In the genomic region with DNA sequence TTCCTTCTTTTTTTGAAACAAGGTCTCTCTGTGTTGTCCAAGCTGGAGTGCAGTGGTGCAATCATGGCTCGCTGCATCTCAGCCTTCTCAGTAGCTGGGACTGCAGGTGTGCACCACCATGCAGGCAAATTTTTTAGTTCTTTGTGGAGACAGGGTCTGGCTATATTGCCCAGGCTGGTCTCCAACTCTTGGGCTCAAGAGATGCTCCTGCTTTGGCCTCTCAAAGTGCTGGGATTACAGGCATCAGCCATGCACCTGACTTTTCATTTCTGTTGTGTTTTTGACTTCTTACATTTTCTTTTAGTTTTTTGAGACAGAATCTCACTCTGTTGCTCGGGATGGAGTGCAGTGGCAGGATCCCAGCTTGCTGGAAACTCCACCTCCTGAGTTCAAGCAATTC, we compare ENCODE assay signal across 14 cellular contexts. TPM values are rescaled to one million over a fixed set of nuclear protein-coding genes. Genes with fewer than 3 reads are reported as not detected.
DNase-seq lines count a peak whose midpoint lies in the region; TF ChIP-seq lines count a peak whose summit lies in the region.
"Not testable (repeated sequence)": the region's sequence is repeated elsewhere in the genome, so short reads cannot be mapped to it uniquely, and the experiment has no call there.
"Had no signal": no experiment of that assay in that cellular context is flagged by ENCODE, and none has a peak within 500 bp of the region (broad histone marks: within the 10 kb centered on the region; RNA-seq: fewer than 3 reads in every experiment).

No MANE protein-coding gene starts in this region.

- not testable (repeated sequence) for H3K27ac ChIP-seq in adrenal gland, sigmoid colon, vagina

- H3K27me3 Mint-ChIP-seq in nephron progenitor cell (ENCODE audit: low read depth, poor library complexity); type B pancreatic cell: not testable (repeated sequence)

- H3K9me3 Mint-ChIP-seq in nephron progenitor cell, type B pancreatic cell: not testable (repeated sequence)

- peak overlapping the region; percentile 71 for H3K27ac Mint-ChIP-seq in nephron progenitor cell
- H3K27ac Mint-ChIP-seq in type B pancreatic cell, result not testable (repeated sequence)

- H3K4me1 Mint-ChIP-seq in nephron progenitor cell, result peaks cover 25% of the 10 kb centered on the region
- not testable (repeated sequence) for H3K4me1 Mint-ChIP-seq in type B pancreatic cell (ENCODE audit: unreplicated experiment)

- H3K4me3 Mint-ChIP-seq in nephron progenitor cell, type B pancreatic cell: not testable (repeated sequence)

- peak; percentile 21 for DNase-seq in activated CD8-positive, alpha-beta memory T cell treated with anti-CD3 and anti-CD28 coated beads for 24 hours
- peak in 4 of 7 donors; percentile 3 to 24 (median 7) for DNase-seq in adrenal gland
- peak; percentile 16 for DNase-seq in ecto neural progenitor cell (ENCODE audit: low spot score)
- DNase-seq in cardiac septum (ENCODE audit: low spot score), result peak; percentile 17
- DNase-seq in nephron progenitor cell, result not testable (repeated sequence)
- peak; percentile 32 for DNase-seq in sigmoid colon
- DNase-seq in type B pancreatic cell (ENCODE audit: extremely low spot score, unreplicated experiment), result peak; percentile 16
- peak; percentile 37 to 56 for DNase-seq in vagina (ENCODE audit: extremely low spot score in 2 of 2)

- not testable (repeated sequence) for TF ChIP-seq EP300 in sigmoid colon (IDR thresholded peaks at IDR 0.05)

- H3K36me3 ChIP-seq in adrenal gland (replicated peaks in 1 of 2); sigmoid colon; vagina: not testable (repeated sequence)

- intact Hi-C loops in adrenal gland (cut with DNase I); cardiac septum (cut with DNase I); sigmoid colon (cut with DNase I); vagina (cut with DNase I): not testable (repeated sequence)

- peaks cover 9 to 10% of the 10 kb centered on the region in 2 donors for H3K4me1 ChIP-seq in adrenal gland (replicated peaks in 1 of 2)
- H3K4me1 ChIP-seq in sigmoid colon, result peaks cover 0 to 13% (median 4%) of the 10 kb centered on the region in 4 donors
- H3K4me1 ChIP-seq in vagina, result not testable (repeated sequence)

- H3K36me3 Mint-ChIP-seq in nephron progenitor cell (ENCODE audit: low read depth); type B pancreatic cell: not testable (repeated sequence)

- H3K9me3 ChIP-seq in adrenal gland (replicated peaks in 1 of 3); sigmoid colon; vagina: not testable (repeated sequence)

- not testable (repeated sequence) for H3K27me3 ChIP-seq in adrenal gland, sigmoid colon, vagina

- not testable (repeated sequence) for H3K4me3 ChIP-seq in adrenal gland, sigmoid colon, vagina

- TF ChIP-seq CTCF in adrenal gland (IDR thresholded peaks at IDR 0.05); nephron progenitor cell (IDR thresholded peaks at IDR 0.05); sigmoid colon (IDR thresholded peaks at IDR 0.05); type B pancreatic cell (conservative IDR thresholded peaks at IDR 0.05); vagina (IDR thresholded peaks at IDR 0.05): not testable (repeated sequence)

- TF ChIP-seq POLR2A in adrenal gland (IDR thresholded peaks at IDR 0.05); sigmoid colon (IDR thresholded peaks at IDR 0.05); vagina (IDR thresholded peaks at IDR 0.05): not testable (repeated sequence)

- 86 to 92% (median 90%) methylated on average over 2 of the region's 2 CpGs for WGBS in adrenal gland, 4 donors
- WGBS in sigmoid colon, 2 donors, result 89 to 96% methylated on average over 2 of the region's 2 CpGs

RNA-seq across cellular contexts. Expression of a gene that starts 2.4 kb away (rescaled TPM):
- 10 to 100 TPM in 7 of 8 donors, 1 to 10 TPM in 1; 8.4 to 77.1 (median 35.2) TPM for total RNA-seq in adrenal gland
- 10 to 100 TPM; 13.9 to 74.4 (median 58.3) TPM for polyA plus RNA-seq in adrenal gland
- total RNA-seq in cardiac septum, result 1.1 TPM
- total RNA-seq in sigmoid colon, result 10 to 100 TPM in 2 of 4 donors, 1 to 10 TPM in 2; 8.2 to 24.4 (median 14.9) TPM
- 1 to 10 TPM; 1.2 to 4.8 (median 3.0) TPM for polyA plus RNA-seq in sigmoid colon
- total RNA-seq in type B pancreatic cell (ENCODE audit: low replicate concordance), result 19.9 and 26.0 TPM in 2 replicates
- total RNA-seq in vagina, result 10.8 TPM

RNA-seq across cellular contexts. Expression of a gene that starts 33.1 kb away (rescaled TPM):
- total RNA-seq in adrenal gland (100 to 1,000 TPM in 6 of 8 donors, 10 to 100 TPM in 2; 68.8 to 226 (median 127) TPM), cardiac septum (79.3 TPM), sigmoid colon (10 to 100 TPM; 72.1 to 93.3 (median 83.2) TPM), type B pancreatic cell (ENCODE audit: low replicate concordance) (94.9 and 117 TPM in 2 replicates), vagina (140 TPM)
- polyA plus RNA-seq in adrenal gland (100 to 1,000 TPM in 2 of 3 donors, 10 to 100 TPM in 1; 12.4 to 184 (median 182) TPM), sigmoid colon (100 to 1,000 TPM in 1 of 3 donors, 10 to 100 TPM in 2; 69.7 to 166 (median 79.3) TPM)

RNA-seq across cellular contexts. Expression of a gene that starts 49.3 kb away (rescaled TPM):
- not detected for total RNA-seq in adrenal gland
- under 1 TPM in 1 of 3 donors, not detected in 2; 0.10 TPM for polyA plus RNA-seq in adrenal gland
- 4.0 TPM for total RNA-seq in cardiac septum
- not detected for total RNA-seq in sigmoid colon
- polyA plus RNA-seq in sigmoid colon, result under 1 TPM in 2 of 3 donors, not detected in 1; 0.54 to 0.60 TPM
- not detected in 2 replicates for total RNA-seq in type B pancreatic cell (ENCODE audit: low replicate concordance)
- total RNA-seq in vagina, result 0.74 TPM
- total RNA-seq: Caco-2; CD4-positive, alpha-beta T cell; H1; HepG2 had no signal
- polyA plus RNA-seq: A549, BJ, HepG2 had no signal
